ENCODE assay signal across 8 cellular contexts in genomic region chr1:9413143-9413876, GRCh38.
DNase-seq lines count a peak whose midpoint lies in the region; ATAC-seq and TF ChIP-seq lines count a peak whose summit lies in the region.

No MANE protein-coding gene starts in this region.

- H3K27me3 Mint-ChIP-seq in T-helper 2 cell treated with Interferon-gamma antibody and Interleukin-4, amounts not matched to agents 5 μg/mL and 100 μg/mL, for 36 hours (ENCODE audit: low read depth): peaks cover 18% of the 10 kb centered on the region

- peak overlapping the region; percentile 94 for H3K27ac ChIP-seq in brain microvascular endothelial cell
- peak overlapping the region; percentile 79 to 86 for H3K27ac ChIP-seq in lung (ENCODE audit: low read depth in 1 of 2, low read length in 1 of 2)

- in situ Hi-C loops in brain microvascular endothelial cell (cut with HindIII; ENCODE audit: low pct_ligation_motif_present, low sequenced_read_pairs): no loop called here

- no peaks in the 10 kb centered on the region for H3K9me3 ChIP-seq in lung (ENCODE audit: control insufficient read depth in 2 of 2, insufficient read depth in 1 of 2, low read length in 1 of 2)

- H3K27me3 ChIP-seq in brain microvascular endothelial cell (replicated peaks) (no peaks in the 10 kb centered on the region), lung (ENCODE audit: control insufficient read depth, insufficient read depth) (no peaks in the 10 kb centered on the region)

- peaks cover 4 to 12% of the 10 kb centered on the region in 2 donors for H3K4me1 ChIP-seq in lung (ENCODE audit: control insufficient read depth in 2 of 2, insufficient read depth in 2 of 2, low read length in 2 of 2)

- H3K4me3 ChIP-seq in brain microvascular endothelial cell (ENCODE audit: low read depth, low read length) (peak overlapping the region; percentile 5), lung (no peak overlapping the region)

- peak overlapping the region; percentile 61 for H3K4me3 Mint-ChIP-seq in T-helper 2 cell treated with Interferon-gamma antibody and Interleukin-4, amounts not matched to agents 5 μg/mL and 100 μg/mL, for 36 hours

- 30 to 31% methylated on average over 15 of the region's 15 CpGs for WGBS in lung, 2 donors

- H3K27ac Mint-ChIP-seq in T-helper 2 cell treated with Interferon-gamma antibody and Interleukin-4, amounts not matched to agents 5 μg/mL and 100 μg/mL, for 36 hours: peak overlapping the region; percentile 62

- peak; percentile 67 for ATAC-seq in GM19043 (IDR thresholded peaks at IDR 0.05; ENCODE audit: low read depth, unreplicated experiment)
- ATAC-seq in HG03196 (IDR thresholded peaks at IDR 0.05; ENCODE audit: unreplicated experiment): peak; percentile 65
- ATAC-seq in lung (ENCODE audit: insufficient read depth, low FRiP score): peak; percentile 87

- H3K9me3 Mint-ChIP-seq in T-helper 2 cell treated with Interferon-gamma antibody and Interleukin-4, amounts not matched to agents 5 μg/mL and 100 μg/mL, for 36 hours: peaks cover 5% of the 10 kb centered on the region

- peak; percentile 5 for TF ChIP-seq CTCF in brain microvascular endothelial cell (IDR thresholded peaks at IDR 0.05; ENCODE audit: low read depth, low read length, missing control alignments)
- TF ChIP-seq CTCF in lung (IDR thresholded peaks at IDR 0.05; ENCODE audit: control extremely low read depth, extremely low read depth): no peak

- H3K36me3 Mint-ChIP-seq in T-helper 2 cell treated with Interferon-gamma antibody and Interleukin-4, amounts not matched to agents 5 μg/mL and 100 μg/mL, for 36 hours (ENCODE audit: low read depth): peaks cover 3% of the 10 kb centered on the region

- no peaks in the 10 kb centered on the region for H3K36me3 ChIP-seq in brain microvascular endothelial cell (replicated peaks)
- no peaks in the 10 kb centered on the region for H3K36me3 ChIP-seq in lung (ENCODE audit: control insufficient read depth in 2 of 2, insufficient read depth in 2 of 2, low read length in 2 of 2)

- peaks cover 39% of the 10 kb centered on the region for H3K4me1 Mint-ChIP-seq in T-helper 2 cell treated with Interferon-gamma antibody and Interleukin-4, amounts not matched to agents 5 μg/mL and 100 μg/mL, for 36 hours (ENCODE audit: low read depth)

- peak; percentile 66 for DNase-seq in A172 (ENCODE audit: low spot score)
- DNase-seq in T-helper 2 cell treated with Interferon-gamma antibody and Interleukin-4, amounts not matched to agents 5 μg/mL and 100 μg/mL, for 36 hours (ENCODE audit: low spot score): peak; percentile 77
- DNase-seq in brain microvascular endothelial cell: peak; percentile 82
- DNase-seq in lung (ENCODE audit: low spot score): no peak
- DNase-seq in stimulated activated CD8-positive, alpha-beta memory T cell treated with anti-CD3 and anti-CD28 coated beads, Interleukin-7, amount 100 ng/mL, for 24 hours (ENCODE audit: low read depth): peak; percentile 50
- DNase-seq in 8988T: no peak

Comparison
In these comparisons a context has a peak if more than half of its experiments do, and no peak if none do; other contexts are left out.
1. DNase-seq: peak in A172 (single experiment), T-helper 2 cell treated with Interferon-gamma antibody and Interleukin-4, amounts not matched to agents 5 μg/mL and 100 μg/mL, for 36 hours (single experiment), brain microvascular endothelial cell (single experiment) and stimulated activated CD8-positive, alpha-beta memory T cell treated with anti-CD3 and anti-CD28 coated beads, Interleukin-7, amount 100 ng/mL, for 24 hours (single experiment); none in lung (single experiment) and 8988T (single experiment).
2. Peak in every context shown above with its lines, with median percentiles within 50 percentile points of each other: ATAC-seq.